ENCODE assay signal across 39 cellular contexts in genomic region chr1:199937161-199937560, GRCh38.
"Had no signal": no experiment of that assay in that cellular context is flagged by ENCODE, and none has a peak within 500 bp of the region (broad histone marks: within the 10 kb centered on the region; RNA-seq: fewer than 3 reads in every experiment).

No MANE protein-coding gene starts in this region.

- H3K27me3 ChIP-seq: adrenal gland, ascending aorta, body of pancreas, brain microvascular endothelial cell, breast epithelium had no signal

- H3K4me3 ChIP-seq: adrenal gland, ascending aorta, body of pancreas, breast epithelium, cardiac muscle cell had no signal

- H3K4me3 Mint-ChIP-seq: activated naive CD4-positive, alpha-beta T cell treated with anti-CD3 and anti-CD28 coated beads for 36 hours; activated naive CD4-positive, alpha-beta T cell treated with anti-CD3 and anti-CD28 coated beads, Interleukin-2, amount 10 ng/mL, durations not matched to agents 7 days and 5 days; activated naive CD4-positive, alpha-beta T cell treated with anti-CD3 and anti-CD28 coated beads, Interleukin-2, amount 50 U/mL, for 24 hours; activated naive CD8-positive, alpha-beta T cell; activated naive CD8-positive, alpha-beta T cell treated with anti-CD3 and anti-CD28 coated beads for 36 hours; activated naive CD8-positive, alpha-beta T cell treated with anti-CD3 and anti-CD28 coated beads, Interleukin-2, amount 10 ng/mL, durations not matched to agents 7 days and 5 days; activated T-cell treated with anti-CD3 and anti-CD28 coated beads, Interleukin-2, amount 50 U/mL, for 24 hours; activated T-cell treated with anti-CD3 and anti-CD28 coated beads, Interleukin-2, amount 50 U/mL, for 4 hours; activated T-cell treated with anti-CD3 and anti-CD28 coated beads, Interleukin-2, amount 50 U/mL, for 72 hours; activated T-helper 1 cell treated with anti-CD3 and anti-CD28 coated beads, Interleukin-12 subunit alpha, Interleukin-12 subunit beta, Interleukin-2, Interleukin-4 antibody, amounts not matched to agents 30 ng/mL and 10 ng/mL and 1 ng/mL, durations not matched to agents 14 hours and 24 hours and 36 hours; activated T-helper 17 cell treated with anti-CD3 and anti-CD28 coated beads, Interleukin-2, amount 50 U/mL, for 72 hours; brain; central memory CD8-positive, alpha-beta T cell had no signal

- H3K9me3 Mint-ChIP-seq: activated naive CD4-positive, alpha-beta T cell treated with anti-CD3 and anti-CD28 coated beads for 36 hours; activated naive CD4-positive, alpha-beta T cell treated with anti-CD3 and anti-CD28 coated beads, Interleukin-2, amount 10 ng/mL, durations not matched to agents 7 days and 5 days; activated naive CD4-positive, alpha-beta T cell treated with anti-CD3 and anti-CD28 coated beads, Interleukin-2, amount 50 U/mL, for 24 hours; activated naive CD4-positive, alpha-beta T cell treated with anti-CD3 and anti-CD28 coated beads, Interleukin-2, amount 50 U/mL, for 72 hours; activated naive CD8-positive, alpha-beta T cell treated with anti-CD3 and anti-CD28 coated beads for 36 hours; activated naive CD8-positive, alpha-beta T cell treated with anti-CD3 and anti-CD28 coated beads, Interleukin-2, amount 10 ng/mL, durations not matched to agents 7 days and 5 days; activated T-cell treated with anti-CD3 and anti-CD28 coated beads, Interleukin-2, amount 50 U/mL, for 24 hours; activated T-cell treated with anti-CD3 and anti-CD28 coated beads, Interleukin-2, amount 50 U/mL, for 4 hours; activated T-cell treated with anti-CD3 and anti-CD28 coated beads, Interleukin-2, amount 50 U/mL, for 72 hours; activated T-helper 1 cell treated with anti-CD3 and anti-CD28 coated beads, Interleukin-12 subunit alpha, Interleukin-12 subunit beta, Interleukin-2, Interleukin-4 antibody, amounts not matched to agents 30 ng/mL and 10 ng/mL and 1 ng/mL, durations not matched to agents 14 hours and 24 hours and 36 hours; activated T-helper 17 cell treated with anti-CD3 and anti-CD28 coated beads, Interleukin-2, amount 50 U/mL, for 72 hours; activated T-helper 2 cell treated with anti-CD3 and anti-CD28 coated beads, Interferon-gamma antibody, Interleukin-2, Interleukin-4, amounts not matched to agents 10 μg/mL and 5 μg/mL and 100 μg/mL, durations not matched to agents 14 hours and 24 hours and 36 hours; brain; central memory CD8-positive, alpha-beta T cell had no signal

- FAIRE-seq: astrocyte, bronchial epithelial cell had no signal

- H3K4me1 ChIP-seq: adrenal gland, ascending aorta, body of pancreas, breast epithelium had no signal

- H3K36me3 ChIP-seq: adrenal gland, ascending aorta, brain microvascular endothelial cell, breast epithelium, cardiac muscle cell had no signal

- H3K27ac ChIP-seq: adrenal gland, ascending aorta, body of pancreas, brain microvascular endothelial cell, breast epithelium, cardiac muscle cell had no signal

- DNase-seq: activated effector memory CD4-positive, alpha-beta T cell treated with anti-CD3 and anti-CD28 coated beads, Interleukin-2, amount 50 U/mL, for 16 hours; activated effector memory CD4-positive, alpha-beta T cell treated with Interleukin-2 at 50 U/mL for 16 hours; activated gamma-delta T cell; activated gamma-delta T cell treated with Interleukin-2 at 50 U/mL for 16 hours; activated naive CD4-positive, alpha-beta T cell; activated naive CD4-positive, alpha-beta T cell treated with anti-CD3 and anti-CD28 coated beads for 36 hours; activated naive CD4-positive, alpha-beta T cell treated with anti-CD3 and anti-CD28 coated beads, Interleukin-2, amount 10 ng/mL, durations not matched to agents 7 days and 5 days; activated naive CD4-positive, alpha-beta T cell treated with anti-CD3 and anti-CD28 coated beads, Interleukin-2, amount 50 U/mL, for 16 hours; activated naive CD4-positive, alpha-beta T cell treated with Interleukin-2 at 50 U/mL for 16 hours; activated naive CD8-positive, alpha-beta T cell treated with anti-CD3 and anti-CD28 coated beads for 36 hours; activated naive CD8-positive, alpha-beta T cell treated with anti-CD3 and anti-CD28 coated beads, Interleukin-2, amount 10 ng/mL, durations not matched to agents 7 days and 5 days; activated T-cell treated with anti-CD3 and anti-CD28 coated beads, Interleukin-2, amount 50 U/mL, for 1 hour; activated T-cell treated with anti-CD3 and anti-CD28 coated beads, Interleukin-2, amount 50 U/mL, for 24 hours; activated T-cell treated with anti-CD3 and anti-CD28 coated beads, Interleukin-2, amount 50 U/mL, for 4 hours; activated T-cell treated with anti-CD3 and anti-CD28 coated beads, Interleukin-2, amount 50 U/mL, for 48 hours; activated T-cell treated with anti-CD3 and anti-CD28 coated beads, Interleukin-2, amount 50 U/mL, for 72 hours; adrenal gland; amniotic stem cell; amygdala; anterior cingulate cortex; aorta; body of pancreas; brain microvascular endothelial cell; caudate nucleus; central memory CD4-positive, alpha-beta T cell; cerebellar nuclear complex had no signal

- H3K36me3 Mint-ChIP-seq: activated naive CD4-positive, alpha-beta T cell treated with anti-CD3 and anti-CD28 coated beads, Interleukin-2, amount 10 ng/mL, durations not matched to agents 7 days and 5 days; activated naive CD4-positive, alpha-beta T cell treated with anti-CD3 and anti-CD28 coated beads, Interleukin-2, amount 50 U/mL, for 72 hours; activated naive CD8-positive, alpha-beta T cell; brain had no signal

- H3K4me1 Mint-ChIP-seq: brain had no signal

- H3K9me3 ChIP-seq: adrenal gland, ascending aorta, body of pancreas, breast epithelium had no signal

- ATAC-seq: activated naive CD4-positive, alpha-beta T cell treated with anti-CD3 and anti-CD28 coated beads, Interleukin-2, amount 50 U/mL, for 72 hours; activated T-cell treated with anti-CD3 and anti-CD28 coated beads, Interleukin-2, amount 50 U/mL, for 4 hours; activated T-cell treated with anti-CD3 and anti-CD28 coated beads, Interleukin-2, amount 50 U/mL, for 72 hours; activated T-helper 17 cell treated with anti-CD3 and anti-CD28 coated beads, Interleukin-2, amount 50 U/mL, for 72 hours; body of pancreas had no signal

- H3K27ac Mint-ChIP-seq: activated naive CD4-positive, alpha-beta T cell treated with anti-CD3 and anti-CD28 coated beads for 36 hours; activated naive CD4-positive, alpha-beta T cell treated with anti-CD3 and anti-CD28 coated beads, Interleukin-2, amount 10 ng/mL, durations not matched to agents 7 days and 5 days; activated naive CD4-positive, alpha-beta T cell treated with anti-CD3 and anti-CD28 coated beads, Interleukin-2, amount 50 U/mL, for 72 hours; activated naive CD8-positive, alpha-beta T cell; activated naive CD8-positive, alpha-beta T cell treated with anti-CD3 and anti-CD28 coated beads for 36 hours; activated naive CD8-positive, alpha-beta T cell treated with anti-CD3 and anti-CD28 coated beads, Interleukin-2, amount 10 ng/mL, durations not matched to agents 7 days and 5 days; activated T-cell treated with anti-CD3 and anti-CD28 coated beads, Interleukin-2, amount 50 U/mL, for 24 hours; activated T-cell treated with anti-CD3 and anti-CD28 coated beads, Interleukin-2, amount 50 U/mL, for 72 hours; activated T-helper 1 cell treated with anti-CD3 and anti-CD28 coated beads, Interleukin-12 subunit alpha, Interleukin-12 subunit beta, Interleukin-2, Interleukin-4 antibody, amounts not matched to agents 30 ng/mL and 10 ng/mL and 1 ng/mL, durations not matched to agents 14 hours and 24 hours and 36 hours; activated T-helper 17 cell treated with anti-CD3 and anti-CD28 coated beads, Interleukin-2, amount 50 U/mL, for 72 hours; activated T-helper 2 cell treated with anti-CD3 and anti-CD28 coated beads, Interferon-gamma antibody, Interleukin-2, Interleukin-4, amounts not matched to agents 10 μg/mL and 5 μg/mL and 100 μg/mL, durations not matched to agents 14 hours and 24 hours and 36 hours; brain had no signal
